ENCODE assay signal across 8 cellular contexts in genomic region chr3:100089802-100090668, GRCh38. TPM values are rescaled to one million over a fixed set of nuclear protein-coding genes. Genes with fewer than 3 reads are reported as not detected.
A peak's percentile ranks its signal among the peaks of the same experiment; 100 is the strongest.
DNase-seq lines count a peak whose midpoint lies in the region; ATAC-seq and TF ChIP-seq lines count a peak whose summit lies in the region.

No MANE protein-coding gene starts in this region.

- DNase-seq in A673 (ENCODE audit: low spot score) (peak; percentile 56), OCI-LY7 (ENCODE audit: low spot score) (no peak), dermis blood vessel endothelial cell (peak; percentile 66), neural crest cell (ENCODE audit: low read depth, low spot score) (peak; percentile 15), NCI-H510A treated with DMSO at 0.1 percent for 48 hours (lab: John Stamatoyannopoulos, UW) (no peak)
- DNase-seq in activated effector memory CD4-positive, alpha-beta T cell treated with Interleukin-2 at 50 U/mL for 16 hours = no peak

- peaks cover 36% of the 10 kb centered on the region for H3K4me1 Mint-ChIP-seq in neural crest cell

- H3K27ac ChIP-seq in A673 (ENCODE audit: low read depth, low read length, poor library complexity, severe bottlenecking) = no peak overlapping the region
- no peak overlapping the region for H3K27ac ChIP-seq in OCI-LY7 (ENCODE audit: low read depth, low read length, poor library complexity, severe bottlenecking)

- H3K79me2 ChIP-seq in OCI-LY7 (ENCODE audit: insufficient read depth, low read depth, low read length) = no peaks in the 10 kb centered on the region

- CTCF ChIA-PET in A673 (lab: Charles Lee) (interaction anchor here (0.6 to 1.0 kb wide), 2 partner anchors 247 to 258 kb away, joined by 6 read pairs; no protein-coding TSS in a partner anchor), OCI-LY7 (lab: Charles Lee; ENCODE audit: unreplicated experiment) (no interaction called here)

- no peak overlapping the region for H2AFZ ChIP-seq in OCI-LY7 (ENCODE audit: low read length)

- H4K20me1 ChIP-seq in OCI-LY7 (ENCODE audit: insufficient read depth, low read length) = no peaks in the 10 kb centered on the region; the same call in 1 of the 2 replicates

- no peaks in the 10 kb centered on the region for H3K27me3 Mint-ChIP-seq in neural crest cell (ENCODE audit: low read depth)

- H3K36me3 Mint-ChIP-seq in neural crest cell (ENCODE audit: low read depth) = no peaks in the 10 kb centered on the region

- H3K27me3 ChIP-seq in A673 (replicated peaks; ENCODE audit: insufficient read depth, low read depth, low read length, poor library complexity) = no peaks in the 10 kb centered on the region

- TF ChIP-seq CTCF in A673 (conservative IDR thresholded peaks at IDR 0.05; ENCODE audit: low read depth, low read length) (peak; percentile 49), OCI-LY7 (conservative IDR thresholded peaks at IDR 0.05; ENCODE audit: low read length) (peak; percentile 39; the same call in 1 of the 2 replicates), neural crest cell (conservative IDR thresholded peaks at IDR 0.05) (peak; percentile 63)

- H3K9me3 ChIP-seq in A673 (ENCODE audit: low read depth, low read length, poor library complexity, severe bottlenecking) (no peaks in the 10 kb centered on the region), OCI-LY7 (ENCODE audit: low read length) (no peaks in the 10 kb centered on the region)

- POLR2A ChIA-PET in A673 (lab: Charles Lee; ENCODE audit: low non-redundant PET) = no interaction called here
- POLR2A ChIA-PET in OCI-LY7 (lab: Charles Lee) = interaction anchor here (0.5 to 1.0 kb wide), 2 partner anchors 11 to 143 kb away, joined by 3 to 5 read pairs; no protein-coding TSS in a partner anchor

- H3K4me3 ChIP-seq in A673 (ENCODE audit: low read depth, low read length, poor library complexity, severe bottlenecking) (no peak overlapping the region), OCI-LY7 (ENCODE audit: low read depth, low read length, poor library complexity, severe bottlenecking) (no peak overlapping the region)

- no peaks in the 10 kb centered on the region for H3K9me3 Mint-ChIP-seq in neural crest cell

- H3K36me3 ChIP-seq in A673 (ENCODE audit: insufficient read depth, low read length, poor library complexity, severe bottlenecking) (no peaks in the 10 kb centered on the region), OCI-LY7 (ENCODE audit: insufficient read depth, low read length) (no peaks in the 10 kb centered on the region)

- no peak overlapping the region for H3K4me2 ChIP-seq in OCI-LY7 (ENCODE audit: low read length)

- ATAC-seq in GM18520 (IDR thresholded peaks at IDR 0.05; ENCODE audit: unreplicated experiment) (peak; percentile 40), HG03039 (IDR thresholded peaks at IDR 0.05; ENCODE audit: unreplicated experiment) (peak; percentile 66)

- H3K4me1 ChIP-seq in A673 (ENCODE audit: insufficient read depth, low read length, poor library complexity, severe bottlenecking) (peaks cover 27% of the 10 kb centered on the region), OCI-LY7 (ENCODE audit: insufficient read depth, low read length, poor library complexity, severe bottlenecking) (no peaks in the 10 kb centered on the region)

- peak overlapping the region; percentile 66 for H3K27ac Mint-ChIP-seq in neural crest cell (ENCODE audit: unreplicated experiment)

- H3K9me2 ChIP-seq in OCI-LY7 (ENCODE audit: insufficient read depth, low read length) = no peaks in the 10 kb centered on the region

- BruUV-seq in A673 (replicated peaks; lab: Mats Ljungman, UMichigan) = no TSS peak
- BruUV-seq in OCI-LY7 (replicated peaks; lab: Mats Ljungman, UMichigan) = no TSS peak

- intact Hi-C loops in A673 (cut with micrococcal nuclease; ENCODE audit: unreplicated experiment) (no loop called here), OCI-LY7 (cut with micrococcal nuclease; ENCODE audit: unreplicated experiment) (no loop called here)

- H3K4me3 Mint-ChIP-seq in neural crest cell = no peak overlapping the region

RNA-seq across cellular contexts. Expression of gene FILIP1L, which starts 24.3 kb away (rescaled TPM):
- total RNA-seq in A673 (2021) (3.4 and 4.3 TPM in 2 replicates), OCI-LY7 (2022) (not detected in 2 replicates), dermis blood vessel endothelial cell (22.0 and 42.7 TPM in 2 replicates), neural crest cell (9.8 TPM in 2 replicates)
- not detected in 2 replicates for total RNA-seq in OCI-LY7 (2014; rRNA removed; shearing (Covaris generic))

Comparison
In these comparisons a context has a peak if more than half of its experiments do, and no peak if none do; other contexts are left out.
1. DNase-seq: peak in A673 (single experiment), dermis blood vessel endothelial cell (single experiment) and neural crest cell (single experiment); none in OCI-LY7 (single experiment), activated effector memory CD4-positive, alpha-beta T cell treated with Interleukin-2 at 50 U/mL for 16 hours (single experiment) and NCI-H510A treated with DMSO at 0.1 percent for 48 hours (single experiment).
2. Peak in every context shown above with its lines, with median percentiles within 50 percentile points of each other: CTCF ChIP-seq.